Comparison of ENCODE assay signal across 11 cellular contexts in the genomic region with DNA sequence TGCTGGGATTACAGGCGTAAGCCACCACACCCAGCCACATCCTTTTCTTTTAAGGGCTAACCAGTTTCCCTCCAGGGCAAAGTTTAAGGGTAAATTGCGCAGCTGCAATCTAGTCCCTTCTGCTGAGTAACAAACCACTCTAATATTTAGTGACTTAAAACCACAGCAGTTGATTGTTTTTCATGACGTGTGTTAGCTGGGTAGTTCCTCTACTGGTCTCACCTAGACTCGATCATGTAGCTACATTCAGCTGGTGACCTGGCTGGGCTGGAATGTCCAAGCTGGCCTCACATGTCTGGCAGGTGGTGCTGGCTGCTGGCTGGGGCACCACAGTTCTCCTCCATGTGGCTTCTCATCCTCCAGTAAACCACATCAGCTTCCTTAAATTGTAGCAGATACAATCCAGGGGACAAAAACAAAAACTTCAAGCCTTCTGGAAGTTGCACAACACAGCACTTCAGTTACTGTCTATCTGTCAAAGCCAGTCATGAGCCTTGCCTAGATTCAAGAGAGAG.
DNase-seq lines count a peak whose midpoint lies in the region; ATAC-seq and TF ChIP-seq lines count a peak whose summit lies in the region.
"Had no signal": no experiment of that assay in that cellular context is flagged by ENCODE, and none has a peak within 500 bp of the region (broad histone marks: within the 10 kb centered on the region; RNA-seq: fewer than 3 reads in every experiment).

No MANE protein-coding gene starts in this region.

- no peaks in the 10 kb centered on the region for H3K27me3 ChIP-seq in duodenal mucosa (ENCODE audit: control insufficient read depth in 1 of 2, insufficient read depth in 2 of 2, low read length in 2 of 2)

- peaks cover 32% of the 10 kb centered on the region for H3K36me3 Mint-ChIP-seq in nephron (ENCODE audit: low read depth)

- H3K4me1 ChIP-seq in duodenal mucosa (ENCODE audit: control insufficient read depth in 1 of 2, insufficient read depth in 2 of 2, low read length in 2 of 2) = peaks cover 24 to 26% of the 10 kb centered on the region in 2 donors

- no peak overlapping the region for H3K9ac ChIP-seq in duodenal mucosa (ENCODE audit: low read depth in 1 of 2, low read length in 2 of 2)

- peaks cover 33% of the 10 kb centered on the region for H3K4me1 Mint-ChIP-seq in nephron

- no peak for TF ChIP-seq CTCF in nephron (IDR thresholded peaks at IDR 0.05; ENCODE audit: unreplicated experiment in 3 of 3)

- DNase-seq in ELR (ENCODE audit: low read depth) (peak; percentile 42), NOMO-1 treated with DMSO at 0.1 percent for 48 hours (lab: John Stamatoyannopoulos, UW; ENCODE audit: unreplicated experiment) (peak; percentile 82), epidermal melanocyte (ENCODE audit: insufficient read length, low spot score) (no peak), NCI-H2196 treated with DMSO at 0.1 percent for 48 hours (lab: John Stamatoyannopoulos, UW; ENCODE audit: unreplicated experiment) (no peak)
- DNase-seq: activated CD8-positive, alpha-beta T cell treated with anti-CD3 and anti-CD28 coated beads for 36 hours; NCI-H187 treated with DMSO at 0.1 percent for 48 hours; stimulated activated naive B cell treated with anti-CD40 and anti-IgM and Interleukin-4, amounts not matched to agents 10 μg/mL and 1 μg/mL and 100 μg/mL, for 72 hours had no signal

- H3K36me3 ChIP-seq in duodenal mucosa (ENCODE audit: control insufficient read depth in 1 of 2, insufficient read depth in 2 of 2, low read length in 2 of 2) = no peaks in the 10 kb centered on the region

- H3K27ac ChIP-seq in duodenal mucosa (ENCODE audit: low read depth, low read length) = peak overlapping the region; percentile 17

- no peak overlapping the region for H3K4me3 Mint-ChIP-seq in nephron
- H3K4me3 Mint-ChIP-seq: activated CD8-positive, alpha-beta T cell treated with anti-CD3 and anti-CD28 coated beads for 36 hours; stimulated activated naive B cell treated with anti-CD40 and anti-IgM and Interleukin-4, amounts not matched to agents 10 μg/mL and 1 μg/mL and 100 μg/mL, for 72 hours had no signal

- peaks cover 0 to 5% of the 10 kb centered on the region in 2 donors for H3K9me3 ChIP-seq in duodenal mucosa (ENCODE audit: control insufficient read depth in 1 of 2, low read length in 2 of 2)

- H3K4me3 ChIP-seq in duodenal mucosa (ENCODE audit: low read depth in 1 of 2, low read length in 2 of 2) = no peak overlapping the region

- no peak for ATAC-seq in GM18870 (IDR thresholded peaks at IDR 0.05; ENCODE audit: unreplicated experiment)
- no peak for ATAC-seq in GM19397 (IDR thresholded peaks at IDR 0.05; ENCODE audit: unreplicated experiment)
- ATAC-seq: activated CD8-positive, alpha-beta T cell treated with anti-CD3 and anti-CD28 coated beads for 36 hours; stimulated activated naive B cell treated with anti-CD40 and anti-IgM and Interleukin-4, amounts not matched to agents 10 μg/mL and 1 μg/mL and 100 μg/mL, for 72 hours had no signal

- H3K27me3 Mint-ChIP-seq in nephron (ENCODE audit: low read depth) = no peaks in the 10 kb centered on the region
- H3K27me3 Mint-ChIP-seq: activated CD8-positive, alpha-beta T cell treated with anti-CD3 and anti-CD28 coated beads for 36 hours; stimulated activated naive B cell treated with anti-CD40 and anti-IgM and Interleukin-4, amounts not matched to agents 10 μg/mL and 1 μg/mL and 100 μg/mL, for 72 hours had no signal

- H3K9me3 Mint-ChIP-seq in nephron = peaks cover 20% of the 10 kb centered on the region

- peak overlapping the region; percentile 95 to 98 (median 97) for H3K27ac Mint-ChIP-seq in nephron
- H3K27ac Mint-ChIP-seq: activated CD8-positive, alpha-beta T cell treated with anti-CD3 and anti-CD28 coated beads for 36 hours; stimulated activated naive B cell treated with anti-CD40 and anti-IgM and Interleukin-4, amounts not matched to agents 10 μg/mL and 1 μg/mL and 100 μg/mL, for 72 hours had no signal

Comparison
In these comparisons a context has a peak if more than half of its experiments do, and no peak if none do; other contexts are left out.
1. DNase-seq: peak in ELR (single experiment) and NOMO-1 treated with DMSO at 0.1 percent for 48 hours (single experiment); none in epidermal melanocyte (single experiment) and NCI-H2196 treated with DMSO at 0.1 percent for 48 hours (single experiment).